ENCODE assay signal across 1 cellular context in genomic region chr17:18038861-18039534, GRCh38.
TF ChIP-seq lines count a peak whose summit lies in the region.

TSS of gene ATPAF2 (minus strand) at chr17:18039168. CDS start at chr17:18039013, 155 bp downstream.
TSS of gene GID4 (plus strand) at chr17:18039408. CDS start at chr17:18039465, 57 bp downstream.

TF ChIP-seq in K562, 482 proteins besides CTCF, POLR2A, EP300 and RAD21 (continued from another document and continues in another):
- TF ChIP-seq ZNF518B (CRISPR knock-in tag; IDR thresholded peaks at IDR 0.05): no peak
- TF ChIP-seq GATAD2B (IDR thresholded peaks at IDR 0.05; ENCODE audit: borderline replicate concordance): no peak
- no peak for TF ChIP-seq ZNF76 (CRISPR knock-in tag; IDR thresholded peaks at IDR 0.05; ENCODE audit: borderline replicate concordance)
- TF ChIP-seq HDAC1 (IDR thresholded peaks at IDR 0.05): peak in 1 of 2 experiments; percentile 79; a peak in 1 of 4 replicates
- TF ChIP-seq ZNF551 (CRISPR knock-in tag; IDR thresholded peaks at IDR 0.05): no peak
- 0 out of 2 replicates have a peak, but pooled peaks have one; percentile 32 for TF ChIP-seq FOXP1 (CRISPR knock-in tag; IDR thresholded peaks at IDR 0.05)
- TF ChIP-seq FOXK2 (conservative IDR thresholded peaks at IDR 0.05 in 1 of 2, IDR thresholded peaks at IDR 0.05 in 1 of 2; ENCODE audit: low read depth in 2 of 2): peak; percentile 72 to 85; a peak in 3 of 4 replicates
- TF ChIP-seq ZNF347 (CRISPR knock-in tag; IDR thresholded peaks at IDR 0.05; ENCODE audit: low read depth): no peak
- TF ChIP-seq FOXA1 (IDR thresholded peaks at IDR 0.05; ENCODE audit: borderline replicate concordance): no peak
- peak; percentile 5 for TF ChIP-seq PRDM10 (IDR thresholded peaks at IDR 0.05; ENCODE audit: partially characterized antibody)
- no peak for TF ChIP-seq ZNF668 (CRISPR knock-in tag; IDR thresholded peaks at IDR 0.05)
- no peak for TF ChIP-seq PHTF2 (CRISPR knock-in tag; IDR thresholded peaks at IDR 0.05)
- no peak for TF ChIP-seq ESRRA (IDR thresholded peaks at IDR 0.05; ENCODE audit: borderline replicate concordance, low read depth)
- no peak; the same call in 1 of the 2 replicates for TF ChIP-seq ZNF644 (tag; IDR thresholded peaks at IDR 0.05; ENCODE audit: low read depth)
- TF ChIP-seq HNRNPLL (IDR thresholded peaks at IDR 0.05; ENCODE audit: low read depth, low read length, poor library complexity, severe bottlenecking): peak; percentile 77
- no peak for TF ChIP-seq MAFG (tag; conservative IDR thresholded peaks at IDR 0.05)
- TF ChIP-seq FOXJ3 (CRISPR knock-in tag; IDR thresholded peaks at IDR 0.05): no peak
- TF ChIP-seq LARP7 (IDR thresholded peaks at IDR 0.05): no peak
- TF ChIP-seq TFAP4 (CRISPR knock-in tag; IDR thresholded peaks at IDR 0.05; ENCODE audit: borderline replicate concordance): peak; percentile 81
- peak; percentile 56 for TF ChIP-seq SUPT5H (IDR thresholded peaks at IDR 0.05)
- no peak for TF ChIP-seq E2F3 (CRISPR knock-in tag; IDR thresholded peaks at IDR 0.05)
- no peak for TF ChIP-seq SRSF1 (IDR thresholded peaks at IDR 0.05; ENCODE audit: low read depth, low read length)
- TF ChIP-seq SRSF3 (IDR thresholded peaks at IDR 0.05; ENCODE audit: insufficient read depth, low read length): no peak
- no peak for TF ChIP-seq HOMEZ (CRISPR knock-in tag; IDR thresholded peaks at IDR 0.05)
- no peak for TF ChIP-seq BMI1 (IDR thresholded peaks at IDR 0.05; ENCODE audit: low read length)
- TF ChIP-seq RCOR1 (IDR thresholded peaks at IDR 0.05; ENCODE audit: borderline replicate concordance in 1 of 2, low read depth in 2 of 2, low read length in 2 of 2): no peak
- TF ChIP-seq CBX8 (IDR thresholded peaks at IDR 0.05; ENCODE audit: borderline replicate concordance, extremely low read depth, low read depth, low read length, poor library complexity, severe bottlenecking): no peak
- TF ChIP-seq ZNF239 (CRISPR knock-in tag; IDR thresholded peaks at IDR 0.05): no peak
- TF ChIP-seq ZNF586 (CRISPR knock-in tag; conservative IDR thresholded peaks at IDR 0.05): no peak
- TF ChIP-seq HOXB6 (CRISPR knock-in tag; IDR thresholded peaks at IDR 0.05; ENCODE audit: borderline replicate concordance): no peak
- TF ChIP-seq RBM17 (IDR thresholded peaks at IDR 0.05; ENCODE audit: borderline replicate concordance, low read depth, low read length): no peak
- TF ChIP-seq ZNF140 (CRISPR knock-in tag; IDR thresholded peaks at IDR 0.05): no peak
- no peak for TF ChIP-seq MTF1 (CRISPR knock-in tag; IDR thresholded peaks at IDR 0.05; ENCODE audit: borderline replicate concordance)
- no peak for TF ChIP-seq HES1 (IDR thresholded peaks at IDR 0.05; ENCODE audit: low read depth)
- no peak for TF ChIP-seq DEAF1 (CRISPR knock-in tag; IDR thresholded peaks at IDR 0.05)
- no peak for TF ChIP-seq ZNF449 (CRISPR knock-in tag; IDR thresholded peaks at IDR 0.05)
- no peak for TF ChIP-seq HLTF (IDR thresholded peaks at IDR 0.05)
- no peak for TF ChIP-seq ZC3H8 (IDR thresholded peaks at IDR 0.05)
- TF ChIP-seq MBD1 (CRISPR knock-in tag; IDR thresholded peaks at IDR 0.05): no peak
- no peak for TF ChIP-seq ZNF217 (CRISPR knock-in tag; IDR thresholded peaks at IDR 0.05)
- no peak for TF ChIP-seq STAG1 (CRISPR knock-in tag; IDR thresholded peaks at IDR 0.05; ENCODE audit: borderline replicate concordance)
- no peak for TF ChIP-seq CEBPB (tag; IDR thresholded peaks at IDR 0.05)
- peak; percentile 28 for TF ChIP-seq KDM5B (IDR thresholded peaks at IDR 0.05; ENCODE audit: insufficient replicate concordance, low read depth, low read length)
- peak; percentile 66; the same call in 1 of the 2 replicates for TF ChIP-seq E2F1 (CRISPR knock-in tag; IDR thresholded peaks at IDR 0.05)
- no peak for TF ChIP-seq CTCFL (IDR thresholded peaks at IDR 0.05; ENCODE audit: borderline replicate concordance, insufficient read depth, low read depth, low read length, poor library complexity, severe bottlenecking)
- TF ChIP-seq PCBP1 (IDR thresholded peaks at IDR 0.05; ENCODE audit: low read depth, low read length, poor library complexity, severe bottlenecking): peak; percentile 78
